In genomic region chr9:98796364-98797101, GRCh38 we compare ENCODE assay signal across 8 cellular contexts. TPM values are rescaled to one million over a fixed set of nuclear protein-coding genes. Genes with fewer than 3 reads are reported as not detected.
DNase-seq lines count a peak whose midpoint lies in the region; ATAC-seq and FAIRE-seq lines count a peak whose summit lies in the region.

Gene ANKS6 (minus strand): TSS chr9:98796555. CDS start chr9:98796491, 64 bp downstream.

- 4% methylated on average over 86 of the region's 86 CpGs for WGBS in right cardiac atrium

- H3K4me3 Mint-ChIP-seq in T-helper 17 cell: peak within 1 kb of the TSS; percentile 91

- H3K27me3 Mint-ChIP-seq in T-helper 17 cell: no peaks in the 10 kb centered on the region

- H3K27ac ChIP-seq in right cardiac atrium (ENCODE audit: low read length): peak within 1 kb of the TSS; percentile 39

- ATAC-seq in GM21825 (IDR thresholded peaks at IDR 0.05; ENCODE audit: unreplicated experiment): peak; percentile 87
- peak; percentile 97 for ATAC-seq in T-helper 17 cell
- peak; percentile 95 for ATAC-seq in right cardiac atrium

- H3K4me3 ChIP-seq in right cardiac atrium (ENCODE audit: low read length): peak within 1 kb of the TSS; percentile 93

- H3K9me3 ChIP-seq in T-helper 17 cell (ENCODE audit: control insufficient read depth, low read length, poor library complexity, severe bottlenecking) (no peaks in the 10 kb centered on the region), right cardiac atrium (ENCODE audit: control insufficient read depth, low read length) (no peaks in the 10 kb centered on the region)

- FAIRE-seq in urothelium cell line (lab: Jason Lieb, UNC): no peak

- peak; percentile 75 for DNase-seq in ELF-1 (ENCODE audit: low read depth, low spot score)
- DNase-seq in LHCN-M2 (ENCODE audit: low read depth): peak; percentile 69
- DNase-seq in T-helper 17 cell: peak; percentile 73 to 88 (median 84)
- peak in 50 of 56 donors; percentile 14 to 88 (median 64) for DNase-seq in amygdala (lab: John Stamatoyannopoulos, UW)
- DNase-seq in right cardiac atrium: peak; percentile 85 to 95 (median 94)
- peak; percentile 80 for DNase-seq in putamen (ENCODE audit: low spot score)
- peak; percentile 94 for DNase-seq in urothelium cell line (ENCODE audit: low spot score)

- intact Hi-C loops in right cardiac atrium (cut with DNase I): no loop called here

- peaks cover 29% of the 10 kb centered on the region for H3K4me1 Mint-ChIP-seq in T-helper 17 cell

- H3K27me3 ChIP-seq in right cardiac atrium (ENCODE audit: control insufficient read depth, insufficient read depth): no peaks in the 10 kb centered on the region

- H3K36me3 Mint-ChIP-seq in T-helper 17 cell (ENCODE audit: low read depth): no peaks in the 10 kb centered on the region

- H3K27ac Mint-ChIP-seq in T-helper 17 cell: peak within 1 kb of the TSS; percentile 90

- peaks cover 3% of the 10 kb centered on the region for H3K4me1 ChIP-seq in right cardiac atrium (ENCODE audit: control insufficient read depth, insufficient read depth, low read length)

RNA-seq across cellular contexts. Expression of gene ANKS6, which starts in this region (rescaled TPM):
- total RNA-seq in LHCN-M2 (2014; rRNA removed) (17.0 and 22.2 TPM in 2 replicates), T-helper 17 cell (10 to 100 TPM in 1 of 2 donors, 1 to 10 TPM in 1; 9.6 to 10.0 TPM), right cardiac atrium (1 to 10 TPM; 4.6 to 7.9 (median 6.1) TPM)
- polyA plus RNA-seq in LHCN-M2 (2012): 13.4 TPM
- polyA plus RNA-seq in right cardiac atrium: 3.6 TPM

Comparison
In these comparisons a context has a peak if more than half of its experiments do, and no peak if none do; other contexts are left out.
1. Peak in every context shown above with its lines: DNase-seq, ATAC-seq, H3K4me3 ChIP-seq and H3K27ac ChIP-seq.